ENCODE assay signal across 9 cellular contexts in the genomic region with DNA sequence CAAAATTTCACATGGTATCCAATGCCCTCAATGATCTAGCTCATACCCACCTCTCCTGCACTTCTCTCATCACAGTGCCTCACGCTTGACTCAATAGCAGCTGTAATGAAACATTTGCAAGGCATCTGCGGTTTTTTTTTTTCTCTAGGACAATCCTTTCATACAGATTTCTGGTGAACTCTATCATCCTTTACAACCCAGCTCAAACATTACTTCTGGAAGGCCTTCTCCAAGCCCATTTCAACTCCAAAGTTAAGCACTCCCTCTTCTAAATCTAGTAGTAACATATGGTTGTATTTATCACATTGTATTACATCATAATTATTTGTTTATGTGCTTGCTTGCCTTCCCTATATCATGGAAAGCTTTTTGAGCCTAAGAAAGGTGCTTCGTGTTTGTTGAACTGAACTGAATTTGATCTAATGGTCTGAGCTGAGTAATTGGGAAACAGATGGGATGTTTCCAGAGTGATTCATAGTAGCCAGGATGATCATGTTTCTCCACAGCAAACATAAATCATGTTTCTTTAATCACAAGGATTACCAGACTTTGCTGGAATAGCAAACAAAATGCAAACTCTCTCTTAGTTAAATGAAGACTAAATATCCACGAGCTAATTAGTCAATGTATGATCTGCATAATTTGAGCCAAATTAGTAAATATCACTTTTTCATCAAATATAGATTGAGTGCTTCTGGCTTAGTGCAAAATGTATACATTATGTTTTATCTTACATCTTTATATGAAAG. TPM values are rescaled to one million over a fixed set of nuclear protein-coding genes. Genes with fewer than 3 reads are reported as not detected.
DNase-seq lines count a peak whose midpoint lies in the region; ATAC-seq and TF ChIP-seq lines count a peak whose summit lies in the region.
"Had no signal": no experiment of that assay in that cellular context is flagged by ENCODE, and none has a peak within 500 bp of the region (broad histone marks: within the 10 kb centered on the region; RNA-seq: fewer than 3 reads in every experiment).

No MANE protein-coding gene starts in this region.

- no peak overlapping the region for H3K4me3 ChIP-seq in CD8-positive, alpha-beta memory T cell (ENCODE audit: low read length)

- no peaks in the 10 kb centered on the region for H3K36me3 ChIP-seq in CD8-positive, alpha-beta memory T cell (ENCODE audit: insufficient read depth, low read length)

- H3K27me3 Mint-ChIP-seq in chondrocyte (ENCODE audit: low read depth) = no peaks in the 10 kb centered on the region
- H3K27me3 Mint-ChIP-seq in CD8-positive, alpha-beta memory T cell = no peaks in the 10 kb centered on the region
- H3K27me3 Mint-ChIP-seq: dendritic cell treated with granulocyte-macrophage colony-stimulating factor and Interleukin-4, amounts not matched to agents 40 ng/mL and 50 ng/mL, for 4 days had no signal

- POLR2A ChIA-PET in CD8-positive, alpha-beta memory T cell (lab: Charles Lee) = no interaction called here

- no peaks in the 10 kb centered on the region for H3K36me3 Mint-ChIP-seq in chondrocyte (ENCODE audit: low read depth)
- H3K36me3 Mint-ChIP-seq in CD8-positive, alpha-beta memory T cell = no peaks in the 10 kb centered on the region

- CTCF ChIA-PET in CD8-positive, alpha-beta memory T cell (lab: Charles Lee) = interaction anchor here (1.6 kb wide), 1 partner anchor 27 kb away, joined by 3 read pairs; no protein-coding TSS in a partner anchor

- ATAC-seq in GM19023 (IDR thresholded peaks at IDR 0.05; ENCODE audit: unreplicated experiment) = no peak
- ATAC-seq in stimulated activated naive CD8-positive, alpha-beta T cell treated with anti-CD3 and anti-CD28 coated beads, Interleukin-15, Interleukin-2, amounts not matched to agents 100 U/mL and 50 U/mL, for 24 hours = no peak

- H3K9me3 Mint-ChIP-seq in chondrocyte (ENCODE audit: low read depth) = no peaks in the 10 kb centered on the region
- H3K9me3 Mint-ChIP-seq in CD8-positive, alpha-beta memory T cell = no peaks in the 10 kb centered on the region
- H3K9me3 Mint-ChIP-seq: dendritic cell treated with granulocyte-macrophage colony-stimulating factor and Interleukin-4, amounts not matched to agents 40 ng/mL and 50 ng/mL, for 4 days had no signal

- H3K4me3 Mint-ChIP-seq in chondrocyte (ENCODE audit: unreplicated experiment) = no peak overlapping the region
- no peak overlapping the region for H3K4me3 Mint-ChIP-seq in CD8-positive, alpha-beta memory T cell
- H3K4me3 Mint-ChIP-seq: dendritic cell treated with granulocyte-macrophage colony-stimulating factor and Interleukin-4, amounts not matched to agents 40 ng/mL and 50 ng/mL, for 4 days had no signal

- no peaks in the 10 kb centered on the region for H3K9me3 ChIP-seq in CD8-positive, alpha-beta memory T cell (ENCODE audit: low read length)

- no peak overlapping the region for H3K27ac ChIP-seq in CD8-positive, alpha-beta memory T cell (ENCODE audit: low read depth, low read length)

- no peaks in the 10 kb centered on the region for H3K4me1 ChIP-seq in CD8-positive, alpha-beta memory T cell (ENCODE audit: insufficient read depth, low read length)

- peak overlapping the region; percentile 80 for H3K27ac Mint-ChIP-seq in chondrocyte (ENCODE audit: unreplicated experiment)
- H3K27ac Mint-ChIP-seq in CD8-positive, alpha-beta memory T cell = no peak overlapping the region
- H3K27ac Mint-ChIP-seq: dendritic cell treated with granulocyte-macrophage colony-stimulating factor and Interleukin-4, amounts not matched to agents 40 ng/mL and 50 ng/mL, for 4 days had no signal

- H3K4me1 Mint-ChIP-seq in chondrocyte (ENCODE audit: low read depth) = peaks cover 17% of the 10 kb centered on the region
- no peaks in the 10 kb centered on the region for H3K4me1 Mint-ChIP-seq in CD8-positive, alpha-beta memory T cell

- H3K27me3 ChIP-seq in CD8-positive, alpha-beta memory T cell (ENCODE audit: insufficient read depth, low read length, poor library complexity, severe bottlenecking) = no peaks in the 10 kb centered on the region

- DNase-seq in GM04503 (ENCODE audit: low read depth) = peak; percentile 90
- DNase-seq in NCI-H446 (lab: John Stamatoyannopoulos, UW) = peak; percentile 90
- no peak for DNase-seq in chondrocyte (ENCODE audit: low spot score)
- DNase-seq in pons (ENCODE audit: low spot score) = peak; percentile 50
- DNase-seq in CD8-positive, alpha-beta memory T cell = no peak
- no peak for DNase-seq in NCI-H345 (lab: John Stamatoyannopoulos, UW)
- DNase-seq in stimulated activated naive CD8-positive, alpha-beta T cell treated with anti-CD3 and anti-CD28 coated beads, Interleukin-15, Interleukin-2, amounts not matched to agents 100 U/mL and 50 U/mL, for 24 hours = no peak

- TF ChIP-seq CTCF in chondrocyte (IDR thresholded peaks at IDR 0.05) = no peak

RNA-seq across cellular contexts. Expression of a gene that starts 14.3 kb away (rescaled TPM):
- total RNA-seq in chondrocyte = 58.1 to 84.5 TPM (median 77.2 TPM) in 3 replicates
- 10 to 100 TPM in 1 of 2 experiments, 1 to 10 TPM in 1; 8.4 to 10.0 TPM for total RNA-seq in CD8-positive, alpha-beta memory T cell
- 10.2 TPM for polyA plus RNA-seq in CD8-positive, alpha-beta memory T cell

Comparison
In these comparisons a context has a peak if more than half of its experiments do, and no peak if none do; other contexts are left out.
1. DNase-seq: peak in GM04503 (single experiment), NCI-H446 (2 of 2) and pons (single experiment); none in chondrocyte (single experiment), CD8-positive, alpha-beta memory T cell (0 of 5), NCI-H345 (single experiment) and stimulated activated naive CD8-positive, alpha-beta T cell treated with anti-CD3 and anti-CD28 coated beads, Interleukin-15, Interleukin-2, amounts not matched to agents 100 U/mL and 50 U/mL, for 24 hours (single experiment).